ENCODE assay signal across 21 cellular contexts in genomic region chr3:16439848-16440708, GRCh38.
DNase-seq lines count a peak whose midpoint lies in the region; ATAC-seq and TF ChIP-seq lines count a peak whose summit lies in the region.
"Had no signal": no experiment of that assay in that cellular context is flagged by ENCODE, and none has a peak within 500 bp of the region (broad histone marks: within the 10 kb centered on the region; RNA-seq: fewer than 3 reads in every experiment).

No MANE protein-coding gene starts in this region.

- H3K4me1 ChIP-seq in ascending aorta (peaks cover 6 to 33% of the 10 kb centered on the region in 2 donors), thoracic aorta (ENCODE audit: control insufficient read depth in 1 of 2, low read depth in 2 of 2) (peaks cover 30 to 49% of the 10 kb centered on the region in 2 donors)
- H3K4me1 ChIP-seq: pancreas had no signal

- TF ChIP-seq CTCF in ascending aorta (IDR thresholded peaks at IDR 0.05) (no peak), thoracic aorta (IDR thresholded peaks at IDR 0.05) (no peak), HFFc6 (IDR thresholded peaks at IDR 0.05) (no peak)

- ATAC-seq in left ventricle myocardium superior = peak; percentile 45
- no peak for ATAC-seq in thoracic aorta (ENCODE audit: insufficient number of reproducible peaks, low FRiP score, low read depth)
- no peak for ATAC-seq in HG02870 (IDR thresholded peaks at IDR 0.05; ENCODE audit: unreplicated experiment)
- ATAC-seq: activated T-cell treated with anti-CD3 and anti-CD28 coated beads, Interleukin-2, amount 50 U/mL, for 4 hours; T-cell had no signal

- peak overlapping the region; percentile 73 to 82 for H3K27ac ChIP-seq in ascending aorta
- H3K27ac ChIP-seq in thoracic aorta = peak overlapping the region; percentile 76 to 77
- H3K27ac ChIP-seq: C4-2B, pancreas, VCaP had no signal

- peak overlapping the region; percentile 57 for H3K27ac Mint-ChIP-seq in activated T-cell treated with anti-CD3 and anti-CD28 coated beads, Interleukin-2, amount 50 U/mL, for 24 hours
- no peak overlapping the region for H3K27ac Mint-ChIP-seq in HFFc6
- H3K27ac Mint-ChIP-seq: activated CD4-positive, alpha-beta memory T cell treated with anti-CD3 and anti-CD28 coated beads for 36 hours; endodermal cell had no signal

- H3K4me3 ChIP-seq in ascending aorta (peak overlapping the region in 1 of 2 donors; percentile 2), thoracic aorta (peak overlapping the region; percentile 30)
- H3K4me3 ChIP-seq: pancreas had no signal

- peaks cover 41% of the 10 kb centered on the region for H3K4me1 Mint-ChIP-seq in activated T-cell treated with anti-CD3 and anti-CD28 coated beads, Interleukin-2, amount 50 U/mL, for 24 hours (ENCODE audit: low read depth)
- peaks cover 47% of the 10 kb centered on the region for H3K4me1 Mint-ChIP-seq in HFFc6 (ENCODE audit: low read depth)
- H3K4me1 Mint-ChIP-seq: endodermal cell had no signal

- H3K9me3 Mint-ChIP-seq in activated T-cell treated with anti-CD3 and anti-CD28 coated beads, Interleukin-2, amount 50 U/mL, for 24 hours = no peaks in the 10 kb centered on the region
- no peaks in the 10 kb centered on the region for H3K9me3 Mint-ChIP-seq in HFFc6
- H3K9me3 Mint-ChIP-seq: activated CD4-positive, alpha-beta memory T cell treated with anti-CD3 and anti-CD28 coated beads for 36 hours; endodermal cell had no signal

- no peak overlapping the region for H3K4me3 Mint-ChIP-seq in activated T-cell treated with anti-CD3 and anti-CD28 coated beads, Interleukin-2, amount 50 U/mL, for 24 hours
- no peak overlapping the region for H3K4me3 Mint-ChIP-seq in HFFc6
- H3K4me3 Mint-ChIP-seq: activated CD4-positive, alpha-beta memory T cell treated with anti-CD3 and anti-CD28 coated beads for 36 hours; activated T-cell treated with anti-CD3 and anti-CD28 coated beads, Interleukin-2, amount 50 U/mL, for 4 hours; endodermal cell; T-cell had no signal

- no peaks in the 10 kb centered on the region for H3K36me3 ChIP-seq in ascending aorta
- H3K36me3 ChIP-seq in thoracic aorta = no peaks in the 10 kb centered on the region
- H3K36me3 ChIP-seq: pancreas had no signal

- H3K9me3 ChIP-seq in ascending aorta (no peaks in the 10 kb centered on the region), thoracic aorta (no peaks in the 10 kb centered on the region)
- H3K9me3 ChIP-seq: pancreas had no signal

- no peaks in the 10 kb centered on the region for H3K27me3 ChIP-seq in ascending aorta
- no peaks in the 10 kb centered on the region for H3K27me3 ChIP-seq in thoracic aorta (replicated peaks; ENCODE audit: insufficient read depth)

- H3K27me3 Mint-ChIP-seq in activated T-cell treated with anti-CD3 and anti-CD28 coated beads, Interleukin-2, amount 50 U/mL, for 24 hours = no peaks in the 10 kb centered on the region
- H3K27me3 Mint-ChIP-seq in HFFc6 (ENCODE audit: insufficient read depth) = no peaks in the 10 kb centered on the region
- H3K27me3 Mint-ChIP-seq: activated CD4-positive, alpha-beta memory T cell treated with anti-CD3 and anti-CD28 coated beads for 36 hours; T-cell had no signal

- no peak for DNase-seq in activated T-cell treated with anti-CD3 and anti-CD28 coated beads, Interleukin-2, amount 50 U/mL, for 24 hours
- no peak for DNase-seq in activated T-cell treated with anti-CD3 and anti-CD28 coated beads, Interleukin-2, amount 50 U/mL, for 1 hour
- DNase-seq in ascending aorta (ENCODE audit: low spot score in 2 of 2) (no peak), left ventricle myocardium superior (no peak), thoracic aorta (ENCODE audit: low spot score) (no peak), HFFc6 (no peak), NOMO-1 treated with DMSO at 0.1 percent for 48 hours (lab: John Stamatoyannopoulos, UW; ENCODE audit: unreplicated experiment) (no peak)
- DNase-seq: activated CD4-positive, alpha-beta memory T cell treated with anti-CD3 and anti-CD28 coated beads for 36 hours; activated T-cell treated with anti-CD3 and anti-CD28 coated beads, Interleukin-2, amount 50 U/mL, for 4 hours; cerebellar nuclear complex; endodermal cell; HCEC 1CT; Kasumi-1; NCI-H1417 treated with DMSO at 0.1 percent for 48 hours; NCI-H2171; pancreas; small intestine; T-cell had no signal

- intact Hi-C loops in ascending aorta (cut with DNase I) (no loop called here), left ventricle myocardium superior (cut with micrococcal nuclease) (no loop called here)

- H3K36me3 Mint-ChIP-seq in activated T-cell treated with anti-CD3 and anti-CD28 coated beads, Interleukin-2, amount 50 U/mL, for 24 hours (ENCODE audit: low read depth) = peaks cover 54% of the 10 kb centered on the region
- H3K36me3 Mint-ChIP-seq in HFFc6 (ENCODE audit: low read depth) = peaks cover 16% of the 10 kb centered on the region; the same call in 1 of the 2 replicates
